1 cellular context compared by ENCODE assay signal in the genomic region with DNA sequence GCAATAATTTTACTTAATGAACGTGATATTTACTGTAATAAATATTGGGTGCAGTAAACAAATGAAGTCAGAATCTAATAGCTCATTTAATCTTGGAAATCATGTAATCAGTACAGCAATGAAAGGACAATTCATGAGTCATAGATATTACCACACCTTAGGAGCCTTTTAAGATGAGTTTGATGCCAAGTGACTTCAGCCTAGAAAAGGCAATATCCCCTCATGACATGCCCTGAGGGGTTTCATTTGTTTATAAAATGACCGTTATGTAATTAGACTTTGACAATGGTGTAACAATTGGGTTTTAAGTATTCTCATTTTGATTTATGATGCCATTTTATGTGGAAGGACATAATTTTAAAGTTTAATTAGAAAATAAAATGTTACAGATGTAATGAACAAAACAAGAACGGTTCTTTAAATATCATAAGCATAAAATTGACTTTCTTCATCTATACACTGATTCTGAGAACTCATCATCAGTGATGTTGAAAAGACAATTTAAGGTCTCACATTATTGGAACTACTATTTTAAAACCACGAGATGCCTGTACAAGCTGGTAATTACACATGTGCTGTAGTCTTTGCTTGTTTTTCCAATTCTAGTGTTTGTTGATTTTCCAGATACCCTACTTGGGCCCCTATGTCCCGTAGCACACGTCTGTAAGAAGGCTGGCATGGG.
TF ChIP-seq lines count a peak whose summit lies in the region.

No MANE protein-coding gene starts in this region.

TF ChIP-seq in K562, 482 proteins besides CTCF, POLR2A, EP300 and RAD21:
- TF ChIP-seq KLF6 (CRISPR knock-in tag; IDR thresholded peaks at IDR 0.05; ENCODE audit: borderline replicate concordance) (no peak), SMARCE1 (IDR thresholded peaks at IDR 0.05) (no peak), HDAC2 (IDR thresholded peaks at IDR 0.05) (no peak), ZNF263 (CRISPR knock-in tag; IDR thresholded peaks at IDR 0.05; ENCODE audit: borderline replicate concordance) (no peak), RBM14 (IDR thresholded peaks at IDR 0.05; ENCODE audit: borderline replicate concordance, insufficient read depth, low read depth, low read length) (no peak)
